Comparison of ENCODE assay signal across 8 cellular contexts in genomic region chr11:111918390-111919256, GRCh38. TPM values are rescaled to one million over a fixed set of nuclear protein-coding genes. Genes with fewer than 3 reads are reported as not detected.
DNase-seq lines count a peak whose midpoint lies in the region; ATAC-seq and TF ChIP-seq lines count a peak whose summit lies in the region.

C11orf52 (plus strand) TSS chr11:111918913; CDS start chr11:111918973, 60 bp downstream.

- DNase-seq in Calu3 (peak; percentile 78), NCI-H1930 (lab: John Stamatoyannopoulos, UW) (peak; percentile 54 to 57), dermis blood vessel endothelial cell (peak; percentile 84), mesendoderm (peak; percentile 93), 8988T (no peak)
- DNase-seq in activated CD8-positive, alpha-beta memory T cell treated with anti-CD3 and anti-CD28 coated beads, Interleukin-2, amount 50 U/mL, for 4 hours: no peak

- H3K4me1 ChIP-seq in mesendoderm (ENCODE audit: control insufficient read depth, low read depth, low read length): no peaks in the 10 kb centered on the region

- H3K27me3 ChIP-seq in mesendoderm (ENCODE audit: insufficient read depth, low read length, poor library complexity): no peaks in the 10 kb centered on the region

- peak within 1 kb of the TSS; percentile 44 for H3K56ac ChIP-seq in mesendoderm (ENCODE audit: low read length)

- H3K4me2 ChIP-seq in mesendoderm (ENCODE audit: low read length): peak within 1 kb of the TSS; percentile 10

- H3K27ac ChIP-seq in mesendoderm (ENCODE audit: low read depth, low read length): peak within 1 kb of the TSS; percentile 49

- no peak within 1 kb of the TSS for H2BK15ac ChIP-seq in mesendoderm (replicated peaks; ENCODE audit: low read depth)

- H3K4me3 Mint-ChIP-seq in Calu3 (ENCODE audit: low read depth, unreplicated experiment): peak within 1 kb of the TSS; percentile 70

- H3K27me3 Mint-ChIP-seq in Calu3 (ENCODE audit: unreplicated experiment): no peaks in the 10 kb centered on the region

- intact Hi-C loops in Calu3 (cut with micrococcal nuclease; ENCODE audit: unreplicated experiment): no loop called here

- H4K5ac ChIP-seq in mesendoderm (ENCODE audit: low read length): peak within 1 kb of the TSS; percentile 50

- no peak within 1 kb of the TSS for H4K8ac ChIP-seq in mesendoderm (ENCODE audit: low read depth, low read length)

- H2AK5ac ChIP-seq in mesendoderm (ENCODE audit: low read length): no peak within 1 kb of the TSS

- H3K36me3 ChIP-seq in mesendoderm (ENCODE audit: control insufficient read depth, insufficient read depth, low read length): no peaks in the 10 kb centered on the region

- ATAC-seq in GM21526 (IDR thresholded peaks at IDR 0.05; ENCODE audit: low FRiP score, unreplicated experiment) (no peak), GM21529 (IDR thresholded peaks at IDR 0.05; ENCODE audit: unreplicated experiment) (no peak)

- CTCF ChIA-PET in Calu3 (lab: Charles Lee): interaction anchor here (1.2 kb wide), 2 partner anchors 8 to 63 kb away, joined by 4 to 9 read pairs; no protein-coding TSS in a partner anchor

- H2BK5ac ChIP-seq in mesendoderm (ENCODE audit: low read length): no peak within 1 kb of the TSS

- H3K79me2 ChIP-seq in mesendoderm (ENCODE audit: control insufficient read depth, insufficient read depth, low read length): no peaks in the 10 kb centered on the region

- H3K23ac ChIP-seq in mesendoderm (ENCODE audit: low read length): no peak within 1 kb of the TSS

- no peak for TF ChIP-seq CTCF in Calu3 (IDR thresholded peaks at IDR 0.05; ENCODE audit: unreplicated experiment)

- H3K9me3 Mint-ChIP-seq in Calu3 (ENCODE audit: low read depth, unreplicated experiment): no peaks in the 10 kb centered on the region

- H3K79me1 ChIP-seq in mesendoderm (ENCODE audit: low read length): no peaks in the 10 kb centered on the region

- no peak within 1 kb of the TSS for H3K4me3 ChIP-seq in mesendoderm (ENCODE audit: low read length)

- H3K18ac ChIP-seq in mesendoderm (ENCODE audit: low read length): no peak within 1 kb of the TSS

- no peak within 1 kb of the TSS for H2BK120ac ChIP-seq in mesendoderm (ENCODE audit: low read depth, low read length)

- no peak within 1 kb of the TSS for H3K4ac ChIP-seq in mesendoderm (ENCODE audit: low read depth, low read length)

- peak within 1 kb of the TSS; percentile 20 for H3K9ac ChIP-seq in mesendoderm (ENCODE audit: low read length)

- peaks cover 7% of the 10 kb centered on the region for H3K36me3 Mint-ChIP-seq in Calu3 (ENCODE audit: insufficient read depth, unreplicated experiment)

- WGBS in mesendoderm (ENCODE audit: extremely low coverage, insufficient coverage, low lambda C conversion rate): no CpG with 5 or more reads among the region's 19 CpGs

- peak within 1 kb of the TSS; percentile 77 for H3K27ac Mint-ChIP-seq in Calu3 (ENCODE audit: unreplicated experiment)

- peaks cover 6% of the 10 kb centered on the region for H3K4me1 Mint-ChIP-seq in Calu3 (ENCODE audit: low read depth, unreplicated experiment)

- BruUV-seq in Calu3 (replicated peaks; lab: Mats Ljungman, UMichigan): no TSS peak

RNA-seq across cellular contexts. Expression of gene C11orf52, which starts in this region (rescaled TPM):
- total RNA-seq in Calu3 (2022) (6.2 and 7.9 TPM in 2 replicates), dermis blood vessel endothelial cell (0.17 and 0.47 TPM in 2 replicates)
- 1.3 TPM for polyA plus RNA-seq in mesendoderm (2013, experiment 1 of 2)
- 1.5 TPM for polyA plus RNA-seq in mesendoderm (2013, experiment 2 of 2)

Comparison
In these comparisons a context has a peak if more than half of its experiments do, and no peak if none do; other contexts are left out.
1. Peak in DNase-seq in dermis blood vessel endothelial cell; RNA of the gene not detected or under 1 TPM.
2. DNase-seq: peak in Calu3 (single experiment), NCI-H1930 (2 of 2) and mesendoderm (single experiment); none in 8988T (single experiment) and activated CD8-positive, alpha-beta memory T cell treated with anti-CD3 and anti-CD28 coated beads, Interleukin-2, amount 50 U/mL, for 4 hours (single experiment).